Comparison of ENCODE assay signal across 27 cellular contexts in genomic region chr1:156320560-156320959, GRCh38. TPM values are rescaled to one million over a fixed set of nuclear protein-coding genes. Genes with fewer than 3 reads are reported as not detected.
A peak's percentile ranks its signal among the peaks of the same experiment; 100 is the strongest.
DNase-seq lines count a peak whose midpoint lies in the region; ATAC-seq, FAIRE-seq and TF ChIP-seq lines count a peak whose summit lies in the region.
"Had no signal": no experiment of that assay in that cellular context is flagged by ENCODE, and none has a peak within 500 bp of the region (broad histone marks: within the 10 kb centered on the region; RNA-seq: fewer than 3 reads in every experiment).

No MANE protein-coding gene starts in this region.

- peaks cover 21% of the 10 kb centered on the region; the same call in 1 of the 2 replicates for H4K20me1 ChIP-seq in PC-3 (ENCODE audit: low read length)

- BruUV-seq in PC-3 (replicated peaks; lab: Mats Ljungman, UMichigan): no TSS peak

- no peaks in the 10 kb centered on the region for H3K9me2 ChIP-seq in PC-3 (replicated peaks; ENCODE audit: low read length)

- CTCF ChIA-PET in A549 (lab: Yijun Ruan, JAX): interaction anchor here (0.6 to 3.9 kb wide), 7 partner anchors 10 to 220 kb away, joined by 3 to 34 read pairs (median 8); partner anchors contain the start of gene TMEM79
- CTCF ChIA-PET in PC-3 (lab: Charles Lee): no interaction called here

- POLR2A ChIA-PET in A549 (lab: Yijun Ruan, JAX): interaction anchor here (1.1 to 1.8 kb wide), 2 partner anchors 16 to 17 kb away, joined by 3 to 4 read pairs; partner anchors contain the start of genes CCT3 and TSACC
- POLR2A ChIA-PET in PC-3 (lab: Charles Lee; ENCODE audit: unreplicated experiment): no interaction called here

- no peak for TF ChIP-seq RAD21 in A549 (conservative IDR thresholded peaks at IDR 0.05 in 1 of 2, IDR thresholded peaks at IDR 0.05 in 1 of 2)

- H3K9me3 ChIP-seq in A549 (no peaks in the 10 kb centered on the region), PC-3 (ENCODE audit: low read length) (no peaks in the 10 kb centered on the region)

- H3K27ac ChIP-seq in A549 (no peak overlapping the region), ACC112 (ENCODE audit: low read depth, low read length) (peak overlapping the region; percentile 28; the same call in 1 of the 2 replicates), PC-3 (ENCODE audit: low read length) (no peak overlapping the region)
- H3K27ac ChIP-seq: RWPE1 had no signal

- ATAC-seq in A549 (no peak), PC-3 (peak; percentile 57), GM19463 (IDR thresholded peaks at IDR 0.05; ENCODE audit: unreplicated experiment) (no peak)
- ATAC-seq: Panc1 had no signal

- intact Hi-C loops in PC-3 (cut with micrococcal nuclease): no loop called here

- TF ChIP-seq CTCF in A549 (IDR thresholded peaks at IDR 0.05) (no peak), PC-3 (conservative IDR thresholded peaks at IDR 0.05; ENCODE audit: low read depth, low read length) (no peak), foreskin fibroblast (IDR thresholded peaks at IDR 0.05; ENCODE audit: low read depth, low read length) (no peak)

- WGBS in A549 (ENCODE audit: missing lambda C conversion rate): 65% methylated on average over 3 of the region's 3 CpGs

- no peaks in the 10 kb centered on the region for H3K27me3 ChIP-seq in ACC112 (ENCODE audit: insufficient read depth, low read length)
- no peaks in the 10 kb centered on the region for H3K27me3 ChIP-seq in PC-3 (ENCODE audit: low read length)

- H3K4me1 ChIP-seq in A549 (no peaks in the 10 kb centered on the region), ACC112 (ENCODE audit: control insufficient read depth, insufficient read depth, low read length, unreplicated experiment) (no peaks in the 10 kb centered on the region), PC-3 (ENCODE audit: insufficient read depth, low read length) (peaks cover 11% of the 10 kb centered on the region)

- no peak for FAIRE-seq in A549 (lab: Jason Lieb, UNC)
- FAIRE-seq: GM18507, H54 had no signal

- no peak for TF ChIP-seq EP300 in A549 (IDR thresholded peaks at IDR 0.05)

- H3K36me3 ChIP-seq in ACC112 (ENCODE audit: insufficient read depth, low read length) (peaks cover 54% of the 10 kb centered on the region), PC-3 (ENCODE audit: low read depth, low read length) (peaks cover 79% of the 10 kb centered on the region)

- H3K4me3 ChIP-seq in A549: no peak overlapping the region
- no peak overlapping the region for H3K4me3 ChIP-seq in ACC112 (ENCODE audit: low read depth, low read length)
- no peak overlapping the region for H3K4me3 ChIP-seq in PC-3 (ENCODE audit: low read length)
- no peak overlapping the region for H3K4me3 ChIP-seq in foreskin fibroblast (ENCODE audit: low read depth in 1 of 2, low read length in 2 of 2)

- H3K4me2 ChIP-seq in A549 (no peak overlapping the region), PC-3 (ENCODE audit: low read length) (no peak overlapping the region)

- H3K79me2 ChIP-seq in ACC112 (ENCODE audit: control insufficient read depth, insufficient read depth, low read length, unreplicated experiment) (peaks cover 13% of the 10 kb centered on the region), PC-3 (ENCODE audit: low read length) (peaks cover 19% of the 10 kb centered on the region)

- TF ChIP-seq POLR2A in A549 (IDR thresholded peaks at IDR 0.05; ENCODE audit: low read length): no peak

- no peak overlapping the region for H3K9ac ChIP-seq in PC-3 (ENCODE audit: low read length)

- no peaks in the 10 kb centered on the region for H3F3A ChIP-seq in PC-3 (ENCODE audit: low read length, unreplicated experiment)

- H2AFZ ChIP-seq in ACC112 (ENCODE audit: low read length, unreplicated experiment) (no peak overlapping the region), PC-3 (ENCODE audit: low read length) (no peak overlapping the region)

- DNase-seq in A549 (ENCODE audit: low read depth in 1 of 2, low spot score in 1 of 2) (no peak), PC-3 (peak; percentile 53), iris pigment epithelial cell (ENCODE audit: low read depth) (peak; percentile 38), ecto neural progenitor cell (ENCODE audit: low spot score) (no peak), foreskin fibroblast (no peak)
- DNase-seq: ACHN; Calu3; Karpas-422; NCI-H1105; NCI-H1436 treated with DMSO at 0.1 percent for 48 hours; NCI-H1930; NCI-H2107; NCI-H446 treated with DMSO at 0.1 percent for 48 hours; NCI-H526; NCI-H82; NK-92 treated with Interleukin-12 subunit alpha and Interleukin-12 subunit beta, amount 100 ng/mL, for 24 hours; SHP77 had no signal

TF ChIP-seq in A549, 52 proteins besides CTCF, POLR2A, EP300 and RAD21:
- TF ChIP-seq FOSL2 (IDR thresholded peaks at IDR 0.05): no peak
- TF ChIP-seq FOSL2 (CRISPR knock-in tag; IDR thresholded peaks at IDR 0.05): peak; percentile 19; the same call in 1 of the 2 replicates
- no peak for TF ChIP-seq E2F6 (IDR thresholded peaks at IDR 0.05; ENCODE audit: borderline replicate concordance, low read depth)
TF ChIP-seq in A549: peak in this region for 1.

RNA-seq across cellular contexts. Expression of gene CCT3, which starts 17.5 kb away (rescaled TPM):
- 528 and 530 TPM in 2 replicates for polyA plus RNA-seq in A549 (2011; rRNA removed)
- 604 and 615 TPM in 2 replicates for polyA plus RNA-seq in A549 (2012; cell fraction: cytosol; rRNA removed)
- polyA plus RNA-seq in A549 (2012; cell fraction: nucleus; rRNA removed): 460 and 483 TPM in 2 replicates
- polyA plus RNA-seq in A549 (2017; fragmentation: RNase III; extraction: RNeasy Plus Mini Kit Qiagen cat#74134 plus additional on column Dnase treatment): 804 to 909 TPM (median 824 TPM) in 3 replicates
- 437 and 471 TPM in 2 replicates for polyA minus RNA-seq in A549 (2011; rRNA and poly(A)+ RNA removed)
- total RNA-seq in PC-3 (2014; rRNA removed): 666 and 692 TPM in 2 replicates

RNA-seq across cellular contexts. Expression of gene TSACC, which starts 17.8 kb away (rescaled TPM):
- 3.9 and 4.7 TPM in 2 replicates for polyA plus RNA-seq in A549 (2011; rRNA removed)
- 4.8 and 5.3 TPM in 2 replicates for polyA plus RNA-seq in A549 (2012; cell fraction: cytosol; rRNA removed)
- 1.3 TPM in 2 replicates for polyA plus RNA-seq in A549 (2012; cell fraction: nucleus; rRNA removed)
- 2.6 to 3.2 TPM (median 3.0 TPM) in 3 replicates for polyA plus RNA-seq in A549 (2017; fragmentation: RNase III; extraction: RNeasy Plus Mini Kit Qiagen cat#74134 plus additional on column Dnase treatment)
- 0.83 and 1.1 TPM in 2 replicates for polyA minus RNA-seq in A549 (2011; rRNA and poly(A)+ RNA removed)
- 0.51 and 1.3 TPM in 2 replicates for total RNA-seq in PC-3 (2014; rRNA removed)
- total RNA-seq: G401 had no signal

RNA-seq across cellular contexts. Expression of gene VHLL, which starts 21.5 kb away (rescaled TPM):
- polyA plus RNA-seq in A549 (2011; rRNA removed): not detected in 2 replicates
- polyA plus RNA-seq in A549 (2012; cell fraction: cytosol; rRNA removed): not detected in 2 replicates
- polyA plus RNA-seq in A549 (2012; cell fraction: nucleus; rRNA removed): 0.24 and 0.26 TPM in 2 replicates
- polyA plus RNA-seq in A549 (2017; fragmentation: RNase III; extraction: RNeasy Plus Mini Kit Qiagen cat#74134 plus additional on column Dnase treatment): not detected in 3 replicates
- 0.58 TPM in 1 of 2 replicates, not detected in the other for polyA minus RNA-seq in A549 (2011; rRNA and poly(A)+ RNA removed)
- 1.1 TPM in 1 of 2 replicates, not detected in the other for total RNA-seq in PC-3 (2014; rRNA removed)
- total RNA-seq: G401, HT-29, SK-MEL-5 had no signal
- polyA plus RNA-seq: BJ had no signal

RNA-seq across cellular contexts. Expression of gene GLMP, which starts 25.1 kb away (rescaled TPM):
- polyA plus RNA-seq in A549 (2011; rRNA removed) (12.4 and 16.9 TPM in 2 replicates), A549 (2017; fragmentation: RNase III; extraction: RNeasy Plus Mini Kit Qiagen cat#74134 plus additional on column Dnase treatment) (23.0 to 32.5 TPM (median 29.0 TPM) in 3 replicates)
- 17.2 and 23.4 TPM in 2 replicates for polyA plus RNA-seq in A549 (2012; cell fraction: cytosol; rRNA removed)
- 24.1 and 24.6 TPM in 2 replicates for polyA plus RNA-seq in A549 (2012; cell fraction: nucleus; rRNA removed)
- polyA minus RNA-seq in A549 (2011; rRNA and poly(A)+ RNA removed): 11.4 and 11.5 TPM in 2 replicates
- 49.8 and 52.2 TPM in 2 replicates for total RNA-seq in PC-3 (2014; rRNA removed)

RNA-seq across cellular contexts. Expression of gene TMEM79, which starts 36.4 kb away (rescaled TPM):
- 7.2 and 7.5 TPM in 2 replicates for polyA plus RNA-seq in A549 (2011; rRNA removed)
- polyA plus RNA-seq in A549 (2012; cell fraction: cytosol; rRNA removed): 12.3 and 13.1 TPM in 2 replicates
- polyA plus RNA-seq in A549 (2012; cell fraction: nucleus; rRNA removed): 23.9 and 26.7 TPM in 2 replicates
- 5.7 to 6.3 TPM (median 6.3 TPM) in 3 replicates for polyA plus RNA-seq in A549 (2017; fragmentation: RNase III; extraction: RNeasy Plus Mini Kit Qiagen cat#74134 plus additional on column Dnase treatment)
- polyA minus RNA-seq in A549 (2011; rRNA and poly(A)+ RNA removed): 6.4 TPM in 2 replicates
- 8.1 and 11.2 TPM in 2 replicates for total RNA-seq in PC-3 (2014; rRNA removed)

Comparison
In these comparisons a context has a peak if more than half of its experiments do, and no peak if none do; other contexts are left out.
1. DNase-seq: peak in PC-3 (single experiment) and iris pigment epithelial cell (single experiment); none in A549 (0 of 2), ecto neural progenitor cell (single experiment) and foreskin fibroblast (0 of 2).